In the genomic region with DNA sequence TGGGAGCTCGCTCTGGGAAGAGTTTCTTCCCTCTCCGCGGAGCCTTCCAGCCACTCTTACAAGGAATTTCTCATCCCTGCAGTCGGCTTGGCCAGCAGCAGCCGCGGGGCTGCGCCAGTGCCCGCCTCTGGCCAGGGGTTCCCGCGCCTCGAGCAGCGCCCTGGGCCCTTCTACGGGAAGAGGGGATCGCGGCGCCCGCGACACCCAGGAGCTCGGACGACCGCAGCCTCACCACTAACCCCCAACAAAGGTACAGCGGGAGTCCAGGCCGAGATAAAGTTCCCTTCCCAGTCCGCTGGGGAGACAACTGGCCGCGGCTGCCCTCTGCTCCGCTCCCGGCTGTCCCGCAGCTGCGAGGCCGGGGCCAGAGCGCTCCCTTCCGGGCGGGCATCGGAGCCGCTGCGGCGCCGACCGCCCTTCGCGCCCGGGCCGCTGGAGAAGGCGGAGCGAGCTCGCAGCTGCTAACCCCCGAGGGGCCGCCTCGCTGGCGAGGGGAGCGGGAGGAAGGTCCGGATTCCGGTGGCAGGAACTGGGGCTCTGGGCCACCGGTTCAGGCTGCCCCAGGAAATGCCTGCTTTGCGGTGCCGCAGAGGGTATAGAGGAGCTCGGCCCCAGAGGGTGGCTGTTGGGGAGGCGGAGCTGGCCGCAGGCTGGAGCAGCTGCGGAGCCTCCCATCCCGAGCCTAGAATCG, we compare ENCODE assay signal across 8 cellular contexts. TPM values are rescaled to one million over a fixed set of nuclear protein-coding genes. Genes with fewer than 3 reads are reported as not detected.
A peak's percentile ranks its signal among the peaks of the same experiment; 100 is the strongest.
DNase-seq lines count a peak whose midpoint lies in the region; ATAC-seq and TF ChIP-seq lines count a peak whose summit lies in the region.

No MANE protein-coding gene starts in this region.

- ATAC-seq in HG02759 (IDR thresholded peaks at IDR 0.05; ENCODE audit: unreplicated experiment) (no peak), HG03442 (IDR thresholded peaks at IDR 0.05; ENCODE audit: unreplicated experiment) (no peak)

- CTCF ChIA-PET in MCF 10A (lab: Yijun Ruan, JAX), result interaction anchor here (0.8 to 1.2 kb wide), 2 partner anchors 230 to 699 kb away, joined by 3 to 4 read pairs; no protein-coding TSS in a partner anchor

- TF ChIP-seq CTCF in MCF 10A (IDR thresholded peaks at IDR 0.05; ENCODE audit: unreplicated experiment) (peak; percentile 15), liver (IDR thresholded peaks at IDR 0.05; ENCODE audit: low read depth, low read length, missing input control) (peak; percentile 34)

- H3K27ac ChIP-seq in liver (ENCODE audit: low read depth in 1 of 2, low read length in 2 of 2) (peak overlapping the region; percentile 78 to 88), thymus (ENCODE audit: low read depth) (no peak overlapping the region)

- no peak overlapping the region for H3K27ac Mint-ChIP-seq in MCF 10A (ENCODE audit: low read depth, unreplicated experiment)

- H3K4me1 ChIP-seq in liver (ENCODE audit: control insufficient read depth in 4 of 4, insufficient read depth in 4 of 4, low read length in 3 of 4), result peaks cover 0 to 29% (median 12%) of the 10 kb centered on the region in 4 donors
- peaks cover 24% of the 10 kb centered on the region for H3K4me1 ChIP-seq in thymus (ENCODE audit: control insufficient read depth, insufficient read depth, low read length)

- H3K27me3 ChIP-seq in liver (ENCODE audit: control insufficient read depth in 4 of 4, insufficient read depth in 4 of 4, low read length in 3 of 4), result no peaks in the 10 kb centered on the region
- peaks cover 46% of the 10 kb centered on the region for H3K27me3 ChIP-seq in thymus (ENCODE audit: control insufficient read depth, insufficient read depth)

- peaks cover 13% of the 10 kb centered on the region for H3K4me1 Mint-ChIP-seq in MCF 10A (ENCODE audit: insufficient read depth, unreplicated experiment)

- peaks cover 24% of the 10 kb centered on the region for H3K27me3 Mint-ChIP-seq in MCF 10A (ENCODE audit: insufficient read depth, unreplicated experiment)

- no peaks in the 10 kb centered on the region for H3K9me3 ChIP-seq in liver (ENCODE audit: control insufficient read depth in 4 of 4, low read length in 3 of 4)
- H3K9me3 ChIP-seq in thymus (ENCODE audit: control insufficient read depth), result peaks cover 1% of the 10 kb centered on the region

- H3K4me3 ChIP-seq in liver (ENCODE audit: low read depth in 1 of 3, low read length in 3 of 3), result peak overlapping the region; percentile 36 to 68 (median 62)
- H3K4me3 ChIP-seq in thymus (ENCODE audit: low read length), result peak overlapping the region; percentile 36

- DNase-seq in D341Med (ENCODE audit: low spot score), result peak; percentile 48
- peak; percentile 37 for DNase-seq in NCI-H69 (lab: John Stamatoyannopoulos, UW)
- DNase-seq in MCF 10A (ENCODE audit: unreplicated experiment), result no peak
- DNase-seq in SIG-M5 (lab: John Stamatoyannopoulos, UW), result no peak

- peak overlapping the region; percentile 46 for H3K4me3 Mint-ChIP-seq in MCF 10A (ENCODE audit: unreplicated experiment)

- peak overlapping the region; percentile 14 to 76 for H3K9ac ChIP-seq in liver (ENCODE audit: low read depth in 1 of 2, low read length in 2 of 2)

- BruUV-seq in MCF 10A (replicated peaks; lab: Mats Ljungman, UMichigan), result no TSS peak

- H3K36me3 ChIP-seq in liver (ENCODE audit: control insufficient read depth in 4 of 4, insufficient read depth in 3 of 4, low read depth in 1 of 4, low read length in 3 of 4), result no peaks in the 10 kb centered on the region
- no peaks in the 10 kb centered on the region for H3K36me3 ChIP-seq in thymus (ENCODE audit: control insufficient read depth, insufficient read depth)

- POLR2A ChIA-PET in MCF 10A (lab: Yijun Ruan, JAX), result no interaction called here

- intact Hi-C loops in MCF 10A (cut with micrococcal nuclease), result no loop called here

- H3K9me3 Mint-ChIP-seq in MCF 10A (ENCODE audit: unreplicated experiment), result no peaks in the 10 kb centered on the region

- 2% methylated on average over 63 of the region's 63 CpGs for WGBS in liver
- 4% methylated on average over 63 of the region's 63 CpGs for WGBS in thymus

- H3K36me3 Mint-ChIP-seq in MCF 10A (ENCODE audit: insufficient read depth, unreplicated experiment), result peaks cover 12% of the 10 kb centered on the region

- peak; percentile 60 to 69 for TF ChIP-seq RAD21 in liver (IDR thresholded peaks at IDR 0.05)

TF ChIP-seq in liver, 16 proteins besides CTCF, POLR2A, EP300 and RAD21:
- TF ChIP-seq, protein P1, sequence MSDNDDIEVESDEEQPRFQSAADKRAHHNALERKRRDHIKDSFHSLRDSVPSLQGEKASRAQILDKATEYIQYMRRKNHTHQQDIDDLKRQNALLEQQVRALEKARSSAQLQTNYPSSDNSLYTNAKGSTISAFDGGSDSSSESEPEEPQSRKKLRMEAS (IDR thresholded peaks at IDR 0.05), result no peak
- TF ChIP-seq, protein P2, sequence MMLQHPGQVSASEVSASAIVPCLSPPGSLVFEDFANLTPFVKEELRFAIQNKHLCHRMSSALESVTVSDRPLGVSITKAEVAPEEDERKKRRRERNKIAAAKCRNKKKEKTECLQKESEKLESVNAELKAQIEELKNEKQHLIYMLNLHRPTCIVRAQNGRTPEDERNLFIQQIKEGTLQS (IDR thresholded peaks at IDR 0.05), result no peak
- TF ChIP-seq EGR1 (IDR thresholded peaks at IDR 0.05; ENCODE audit: low read depth in 2 of 2) (no peak), NR2F2 (IDR thresholded peaks at IDR 0.05) (no peak), FOXA1 (IDR thresholded peaks at IDR 0.05) (no peak), SP1 (IDR thresholded peaks at IDR 0.05) (no peak)
- TF ChIP-seq, protein P3, sequence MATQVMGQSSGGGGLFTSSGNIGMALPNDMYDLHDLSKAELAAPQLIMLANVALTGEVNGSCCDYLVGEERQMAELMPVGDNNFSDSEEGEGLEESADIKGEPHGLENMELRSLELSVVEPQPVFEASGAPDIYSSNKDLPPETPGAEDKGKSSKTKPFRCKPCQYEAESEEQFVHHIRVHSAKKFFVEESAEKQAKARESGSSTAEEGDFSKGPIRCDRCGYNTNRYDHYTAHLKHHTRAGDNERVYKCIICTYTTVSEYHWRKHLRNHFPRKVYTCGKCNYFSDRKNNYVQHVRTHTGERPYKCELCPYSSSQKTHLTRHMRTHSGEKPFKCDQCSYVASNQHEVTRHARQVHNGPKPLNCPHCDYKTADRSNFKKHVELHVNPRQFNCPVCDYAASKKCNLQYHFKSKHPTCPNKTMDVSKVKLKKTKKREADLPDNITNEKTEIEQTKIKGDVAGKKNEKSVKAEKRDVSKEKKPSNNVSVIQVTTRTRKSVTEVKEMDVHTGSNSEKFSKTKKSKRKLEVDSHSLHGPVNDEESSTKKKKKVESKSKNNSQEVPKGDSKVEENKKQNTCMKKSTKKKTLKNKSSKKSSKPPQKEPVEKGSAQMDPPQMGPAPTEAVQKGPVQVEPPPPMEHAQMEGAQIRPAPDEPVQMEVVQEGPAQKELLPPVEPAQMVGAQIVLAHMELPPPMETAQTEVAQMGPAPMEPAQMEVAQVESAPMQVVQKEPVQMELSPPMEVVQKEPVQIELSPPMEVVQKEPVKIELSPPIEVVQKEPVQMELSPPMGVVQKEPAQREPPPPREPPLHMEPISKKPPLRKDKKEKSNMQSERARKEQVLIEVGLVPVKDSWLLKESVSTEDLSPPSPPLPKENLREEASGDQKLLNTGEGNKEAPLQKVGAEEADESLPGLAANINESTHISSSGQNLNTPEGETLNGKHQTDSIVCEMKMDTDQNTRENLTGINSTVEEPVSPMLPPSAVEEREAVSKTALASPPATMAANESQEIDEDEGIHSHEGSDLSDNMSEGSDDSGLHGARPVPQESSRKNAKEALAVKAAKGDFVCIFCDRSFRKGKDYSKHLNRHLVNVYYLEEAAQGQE (IDR thresholded peaks at IDR 0.05), result no peak

RNA-seq across cellular contexts. Expression of a gene that starts 3.6 kb away (rescaled TPM):
- total RNA-seq in MCF 10A (2022) (3.4 and 3.8 TPM in 2 replicates), liver (10 to 100 TPM; 26.9 to 33.5 TPM)
- polyA plus RNA-seq in liver (10 to 100 TPM; 11.9 to 17.8 TPM), thymus (6.3 TPM)

Comparison
In these comparisons a context has a peak if more than half of its experiments do, and no peak if none do; other contexts are left out.
1. DNase-seq: peak in D341Med (single experiment) and NCI-H69 (single experiment); none in MCF 10A (single experiment) and SIG-M5 (single experiment).